11 cellular contexts compared by ENCODE assay signal in genomic region chr19:29676586-29676985, GRCh38. TPM values are rescaled to one million over a fixed set of nuclear protein-coding genes. Genes with fewer than 3 reads are reported as not detected.
DNase-seq lines count a peak whose midpoint lies in the region; ATAC-seq and TF ChIP-seq lines count a peak whose summit lies in the region.
"Had no signal": no experiment of that assay in that cellular context is flagged by ENCODE, and none has a peak within 500 bp of the region (broad histone marks: within the 10 kb centered on the region; RNA-seq: fewer than 3 reads in every experiment).

No MANE protein-coding gene starts in this region.

- peak overlapping the region in 2 of 3 donors; percentile 11 to 67 for H3K4me3 Mint-ChIP-seq in T-cell
- H3K4me3 Mint-ChIP-seq: naive B cell had no signal

- intact Hi-C loops in Right ventricle myocardium superior (cut with DNase I) = no loop called here

- POLR2A ChIA-PET in T-cell (lab: Charles Lee) = interaction anchor here in 1 of 2 donors (1.0 kb wide), 1 partner anchor 10 kb away, joined by 3 read pairs; no protein-coding TSS in a partner anchor

- CTCF ChIA-PET in T-cell (lab: Charles Lee) = interaction anchor here in 1 of 2 donors (1.4 kb wide), 1 partner anchor 66 kb away, joined by 6 read pairs; no protein-coding TSS in a partner anchor

- peak overlapping the region; percentile 90 for H3K27ac Mint-ChIP-seq in T-cell

- TF ChIP-seq CTCF in C4-2B (conservative IDR thresholded peaks at IDR 0.05) = no peak
- no peak for TF ChIP-seq CTCF in parathyroid adenoma (IDR thresholded peaks at IDR 0.05)

- peaks cover 26% of the 10 kb centered on the region for H3K79me2 ChIP-seq in parathyroid adenoma

- peaks cover 14% of the 10 kb centered on the region for H3K36me3 Mint-ChIP-seq in T-cell
- H3K36me3 Mint-ChIP-seq: naive B cell had no signal

- no peak overlapping the region for H3K4me3 ChIP-seq in parathyroid adenoma (ENCODE audit: low read depth, low read length)

- H3K27me3 Mint-ChIP-seq in T-cell = no peaks in the 10 kb centered on the region
- H3K27me3 Mint-ChIP-seq: naive B cell had no signal

- H3K27ac ChIP-seq in C4-2B (peak overlapping the region; percentile 99), parathyroid adenoma (peak overlapping the region; percentile 56)

- no peaks in the 10 kb centered on the region for H3K9me3 ChIP-seq in parathyroid adenoma (ENCODE audit: control insufficient read depth, low read length)

- no peak overlapping the region for H3K4me2 ChIP-seq in parathyroid adenoma (ENCODE audit: low read length)

- ATAC-seq in T-cell (replicated peaks in 1 of 4) (no peak), Right ventricle myocardium superior (ENCODE audit: poor library complexity) (peak; percentile 64), GM21360 (IDR thresholded peaks at IDR 0.05; ENCODE audit: unreplicated experiment) (no peak)
- ATAC-seq: stimulated activated naive CD8-positive, alpha-beta T cell treated with anti-CD3 and anti-CD28 coated beads, Interleukin-15, Interleukin-2, amounts not matched to agents 100 U/mL and 50 U/mL, for 24 hours had no signal

- no peak overlapping the region for H2AFZ ChIP-seq in parathyroid adenoma

- peaks cover 28% of the 10 kb centered on the region for H3K4me1 ChIP-seq in parathyroid adenoma

- H3K9me3 Mint-ChIP-seq in T-cell = no peaks in the 10 kb centered on the region

- DNase-seq in T-cell (no peak), Right ventricle myocardium superior (peak; percentile 84), RPMI8226 (no peak), cortex of kidney (lab: John Stamatoyannopoulos, UW) (no peak), T-helper 9 cell (no peak)
- DNase-seq: naive B cell; SHP77 treated with DMSO at 0.1 percent for 48 hours; stimulated activated naive CD8-positive, alpha-beta T cell treated with anti-CD3 and anti-CD28 coated beads, Interleukin-15, Interleukin-2, amounts not matched to agents 100 U/mL and 50 U/mL, for 24 hours had no signal

- no peaks in the 10 kb centered on the region for H3K27me3 ChIP-seq in parathyroid adenoma (ENCODE audit: control insufficient read depth, insufficient read depth, low read length)

- peaks cover 73 to 92% (median 91%) of the 10 kb centered on the region in 3 donors for H3K4me1 Mint-ChIP-seq in T-cell

- H3K9ac ChIP-seq in parathyroid adenoma = no peak overlapping the region

- no peaks in the 10 kb centered on the region for H3K36me3 ChIP-seq in parathyroid adenoma (ENCODE audit: control insufficient read depth, insufficient read depth, low read length)

RNA-seq across cellular contexts. Expression of gene PLEKHF1, which starts 11.3 kb away (rescaled TPM):
- 10 to 100 TPM; 13.2 to 42.6 (median 34.5) TPM for total RNA-seq in T-cell
- 39.9 TPM for total RNA-seq in Right ventricle myocardium superior

RNA-seq across cellular contexts. Expression of gene C19orf12, which starts 38.5 kb away (rescaled TPM):
- total RNA-seq in T-cell = 10 to 100 TPM; 25.1 to 38.7 (median 34.2) TPM
- total RNA-seq in Right ventricle myocardium superior = 59.9 TPM
